In genomic region chr5:103224118-103224893, GRCh38 we compare ENCODE assay signal across 8 cellular contexts. TPM values are rescaled to one million over a fixed set of nuclear protein-coding genes. Genes with fewer than 3 reads are reported as not detected.
DNase-seq lines count a peak whose midpoint lies in the region; ATAC-seq, FAIRE-seq and TF ChIP-seq lines count a peak whose summit lies in the region.

No MANE protein-coding gene starts in this region.

- H3K36me3 ChIP-seq in WERI-Rb-1: no peaks in the 10 kb centered on the region

- POLR2A ChIA-PET in naive thymus-derived CD8-positive, alpha-beta T cell (lab: Charles Lee): no interaction called here

- H3K27me3 ChIP-seq in WERI-Rb-1 (ENCODE audit: insufficient read depth, low read depth, severe bottlenecking): no peaks in the 10 kb centered on the region

- H3K9me3 ChIP-seq in WERI-Rb-1 (ENCODE audit: severe bottlenecking): no peaks in the 10 kb centered on the region

- peak; percentile 80 for TF ChIP-seq CTCF in CD14-positive monocyte (IDR thresholded peaks at IDR 0.05)
- TF ChIP-seq CTCF in WERI-Rb-1 (IDR thresholded peaks at IDR 0.05; ENCODE audit: low read depth, low read length): peak; percentile 74

- H3K27ac ChIP-seq in WERI-Rb-1 (no peak overlapping the region), epithelial cell of prostate (no peak overlapping the region)

- H3K4me3 ChIP-seq in WERI-Rb-1 (ENCODE audit: low read depth, low read length): no peak overlapping the region

- DNase-seq in CD14-positive monocyte (ENCODE audit: low spot score): peak; percentile 48
- DNase-seq in NCI-H187 treated with DMSO at 0.1 percent for 48 hours (lab: John Stamatoyannopoulos, UW): peak; percentile 25
- DNase-seq in WERI-Rb-1: peak; percentile 54
- DNase-seq in epithelial cell of prostate (ENCODE audit: low read depth, low spot score): peak; percentile 41
- peak in 7 of 10 donors; percentile 14 to 51 (median 25) for DNase-seq in naive thymus-derived CD8-positive, alpha-beta T cell
- peak; percentile 55 for DNase-seq in urothelium cell line (ENCODE audit: low spot score)

- H3K27ac Mint-ChIP-seq in CD14-positive monocyte: no peak overlapping the region
- H3K27ac Mint-ChIP-seq in naive thymus-derived CD8-positive, alpha-beta T cell: peak overlapping the region in 1 of 10 donors; percentile 30

- H3K4me1 Mint-ChIP-seq in CD14-positive monocyte: peaks cover 11% of the 10 kb centered on the region
- peaks cover 0 to 2% (median 0%) of the 10 kb centered on the region in 4 donors for H3K4me1 Mint-ChIP-seq in naive thymus-derived CD8-positive, alpha-beta T cell

- intact Hi-C loops in CD14-positive monocyte (cut with micrococcal nuclease): no loop called here

- no peaks in the 10 kb centered on the region for H3K36me3 Mint-ChIP-seq in CD14-positive monocyte
- H3K36me3 Mint-ChIP-seq in naive thymus-derived CD8-positive, alpha-beta T cell: peaks cover 0 to 13% (median 0%) of the 10 kb centered on the region in 3 donors

- peak; percentile 95 for ATAC-seq in GM18861 (IDR thresholded peaks at IDR 0.05; ENCODE audit: unreplicated experiment)
- peak; percentile 94 for ATAC-seq in HG03039 (IDR thresholded peaks at IDR 0.05; ENCODE audit: unreplicated experiment)
- ATAC-seq in naive thymus-derived CD8-positive, alpha-beta T cell: peak; percentile 82 to 91

- FAIRE-seq in urothelium cell line (lab: Jason Lieb, UNC): no peak

- H3K27me3 Mint-ChIP-seq in CD14-positive monocyte (ENCODE audit: low read depth in 3 of 3): no peaks in the 10 kb centered on the region
- peaks cover 1 to 31% (median 13%) of the 10 kb centered on the region in 5 donors for H3K27me3 Mint-ChIP-seq in naive thymus-derived CD8-positive, alpha-beta T cell

- H3K9me3 Mint-ChIP-seq in CD14-positive monocyte: peaks cover 0 to 4% (median 0%) of the 10 kb centered on the region in 7 donors
- H3K9me3 Mint-ChIP-seq in naive thymus-derived CD8-positive, alpha-beta T cell: peaks cover 0 to 4% (median 0%) of the 10 kb centered on the region in 9 donors

- peak overlapping the region; percentile 53 to 75 for H3K4me3 Mint-ChIP-seq in CD14-positive monocyte
- no peak overlapping the region for H3K4me3 Mint-ChIP-seq in naive thymus-derived CD8-positive, alpha-beta T cell

RNA-seq across cellular contexts. Expression of gene MACIR, which starts 34.3 kb away (rescaled TPM):
- polyA plus RNA-seq in CD14-positive monocyte: 1 to 10 TPM; 1.9 TPM
- 1 to 10 TPM; 1.8 to 2.2 TPM for total RNA-seq in naive thymus-derived CD8-positive, alpha-beta T cell
- 1 to 10 TPM in 1 of 3 donors, under 1 TPM in 2; 0.76 to 1.2 (median 0.82) TPM for polyA plus RNA-seq in naive thymus-derived CD8-positive, alpha-beta T cell

Comparison
In these comparisons a context has a peak if more than half of its experiments do, and no peak if none do; other contexts are left out.
1. H3K4me3 Mint-ChIP-seq: peak in CD14-positive monocyte (2 of 2); none in naive thymus-derived CD8-positive, alpha-beta T cell (0 of 10).
2. Peak in every context shown above with its lines, with median percentiles within 50 percentile points of each other: DNase-seq and ATAC-seq.